In genomic region chr11:79458712-79459111, GRCh38 we compare ENCODE assay signal across 13 cellular contexts. TPM values are rescaled to one million over a fixed set of nuclear protein-coding genes. Genes with fewer than 3 reads are reported as not detected.
"Had no signal": no experiment of that assay in that cellular context is flagged by ENCODE, and none has a peak within 500 bp of the region (broad histone marks: within the 10 kb centered on the region; RNA-seq: fewer than 3 reads in every experiment).

No MANE protein-coding gene starts in this region.

- H3K4me1 ChIP-seq: breast epithelium, heart left ventricle, tibial nerve had no signal

- ATAC-seq: foreskin keratinocyte, heart left ventricle, left colon had no signal

- H3K27me3 Mint-ChIP-seq: activated naive CD8-positive, alpha-beta T cell treated with anti-CD3 and anti-CD28 coated beads, Interleukin-2, amount 10 ng/mL, durations not matched to agents 7 days and 5 days had no signal

- H3K27ac Mint-ChIP-seq: activated naive CD8-positive, alpha-beta T cell treated with anti-CD3 and anti-CD28 coated beads, Interleukin-2, amount 10 ng/mL, durations not matched to agents 7 days and 5 days; nephron had no signal

- H3K36me3 Mint-ChIP-seq: activated naive CD8-positive, alpha-beta T cell treated with anti-CD3 and anti-CD28 coated beads, Interleukin-2, amount 10 ng/mL, durations not matched to agents 7 days and 5 days had no signal

- H3K9me3 Mint-ChIP-seq: nephron had no signal

- H3K4me1 Mint-ChIP-seq: activated naive CD8-positive, alpha-beta T cell treated with anti-CD3 and anti-CD28 coated beads, Interleukin-2, amount 10 ng/mL, durations not matched to agents 7 days and 5 days had no signal

- H3K27ac ChIP-seq: breast epithelium, foreskin keratinocyte, heart left ventricle, skin epidermis, tibial nerve had no signal

- H3K36me3 ChIP-seq: breast epithelium, heart left ventricle, tibial nerve had no signal

- H3K4me3 Mint-ChIP-seq: activated naive CD8-positive, alpha-beta T cell treated with anti-CD3 and anti-CD28 coated beads, Interleukin-2, amount 10 ng/mL, durations not matched to agents 7 days and 5 days; nephron had no signal

- H3K9me3 ChIP-seq: breast epithelium, heart left ventricle, tibial nerve had no signal

- DNase-seq: activated CD4-positive, alpha-beta T cell treated with anti-CD3 and anti-CD28 coated beads for 1 hour; activated CD4-positive, alpha-beta T cell treated with anti-CD3 and anti-CD28 coated beads, Interleukin-2, amount 50 U/mL, for 48 hours; activated naive CD8-positive, alpha-beta T cell treated with anti-CD3 and anti-CD28 coated beads, Interleukin-2, amount 10 ng/mL, durations not matched to agents 7 days and 5 days; activated T-cell treated with anti-CD3 and anti-CD28 coated beads, Interleukin-2, amount 50 U/mL, for 48 hours; anterior cingulate cortex; foreskin keratinocyte; heart left ventricle; left colon had no signal

- H3K4me3 ChIP-seq: breast epithelium, heart left ventricle, skin epidermis, tibial nerve had no signal

- H3K27me3 ChIP-seq: foreskin keratinocyte, tibial nerve had no signal

RNA-seq across cellular contexts. Expression of gene TENM4, which starts 17.9 kb away (rescaled TPM):
- total RNA-seq: activated naive CD8-positive, alpha-beta T cell treated with anti-CD3 and anti-CD28 coated beads, Interleukin-2, amount 10 ng/mL, durations not matched to agents 7 days and 5 days; lung microvascular endothelial cell had no signal
